Comparison of ENCODE assay signal across 8 cellular contexts in the genomic region with DNA sequence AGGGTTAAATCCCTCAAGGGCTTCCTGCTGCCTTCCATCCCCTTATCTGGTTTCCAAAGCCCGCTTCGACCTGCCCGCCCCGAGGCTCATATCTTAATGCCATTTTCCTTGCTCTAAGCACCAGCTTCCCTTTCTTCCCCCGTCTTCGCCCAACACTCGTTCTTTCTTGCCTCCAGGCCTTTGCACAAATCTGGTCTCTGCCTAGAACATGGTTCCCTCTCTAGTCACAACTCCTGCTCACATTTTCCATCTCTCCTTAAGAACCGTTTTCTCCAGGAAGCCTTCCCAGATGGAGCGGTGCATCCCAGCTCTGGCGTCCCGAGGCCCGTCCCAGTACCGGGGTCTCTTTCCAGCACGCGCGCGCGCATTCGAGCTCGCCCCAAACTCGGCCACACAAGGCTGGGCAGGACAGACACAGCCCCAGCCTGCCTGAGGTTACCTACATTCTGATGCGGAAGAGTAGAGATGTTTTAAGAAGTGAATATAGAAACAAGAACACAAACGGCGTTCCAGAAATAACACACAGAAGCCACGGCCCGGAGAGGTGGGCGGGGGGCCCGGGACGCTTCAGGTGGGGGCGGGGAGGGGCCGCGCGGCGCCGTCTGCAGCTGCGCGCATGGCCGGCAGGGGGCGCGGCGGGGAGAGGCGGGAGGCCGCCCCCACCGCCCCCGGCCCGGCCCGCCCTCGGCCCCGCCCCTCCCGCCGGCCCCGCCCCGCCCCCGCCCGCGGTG. TPM values are rescaled to one million over a fixed set of nuclear protein-coding genes. Genes with fewer than 3 reads are reported as not detected.
DNase-seq lines count a peak whose midpoint lies in the region; ATAC-seq and TF ChIP-seq lines count a peak whose summit lies in the region.

A gene with protein sequence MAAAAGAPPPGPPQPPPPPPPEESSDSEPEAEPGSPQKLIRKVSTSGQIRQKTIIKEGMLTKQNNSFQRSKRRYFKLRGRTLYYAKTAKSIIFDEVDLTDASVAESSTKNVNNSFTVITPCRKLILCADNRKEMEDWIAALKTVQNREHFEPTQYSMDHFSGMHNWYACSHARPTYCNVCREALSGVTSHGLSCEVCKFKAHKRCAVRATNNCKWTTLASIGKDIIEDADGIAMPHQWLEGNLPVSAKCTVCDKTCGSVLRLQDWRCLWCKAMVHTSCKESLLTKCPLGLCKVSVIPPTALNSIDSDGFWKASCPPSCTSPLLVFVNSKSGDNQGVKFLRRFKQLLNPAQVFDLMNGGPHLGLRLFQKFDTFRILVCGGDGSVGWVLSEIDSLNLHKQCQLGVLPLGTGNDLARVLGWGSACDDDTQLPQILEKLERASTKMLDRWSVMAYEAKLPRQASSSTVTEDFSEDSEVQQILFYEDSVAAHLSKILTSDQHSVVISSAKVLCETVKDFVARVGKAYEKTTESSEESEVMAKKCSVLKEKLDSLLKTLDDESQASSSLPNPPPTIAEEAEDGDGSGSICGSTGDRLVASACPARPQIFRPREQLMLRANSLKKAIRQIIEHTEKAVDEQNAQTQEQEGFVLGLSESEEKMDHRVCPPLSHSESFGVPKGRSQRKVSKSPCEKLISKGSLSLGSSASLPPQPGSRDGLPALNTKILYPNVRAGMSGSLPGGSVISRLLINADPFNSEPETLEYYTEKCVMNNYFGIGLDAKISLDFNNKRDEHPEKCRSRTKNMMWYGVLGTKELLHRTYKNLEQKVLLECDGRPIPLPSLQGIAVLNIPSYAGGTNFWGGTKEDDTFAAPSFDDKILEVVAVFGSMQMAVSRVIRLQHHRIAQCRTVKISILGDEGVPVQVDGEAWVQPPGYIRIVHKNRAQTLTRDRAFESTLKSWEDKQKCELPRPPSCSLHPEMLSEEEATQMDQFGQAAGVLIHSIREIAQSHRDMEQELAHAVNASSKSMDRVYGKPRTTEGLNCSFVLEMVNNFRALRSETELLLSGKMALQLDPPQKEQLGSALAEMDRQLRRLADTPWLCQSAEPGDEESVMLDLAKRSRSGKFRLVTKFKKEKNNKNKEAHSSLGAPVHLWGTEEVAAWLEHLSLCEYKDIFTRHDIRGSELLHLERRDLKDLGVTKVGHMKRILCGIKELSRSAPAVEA (plus strand): TSS at position 726 of the 731 bp plus-strand sequence. CDS start 25 bp downstream, outside the sequence.

- peaks cover 30 to 81% (median 46%) of the 10 kb centered on the region in 4 donors for H3K4me1 ChIP-seq in stomach

- intact Hi-C loops in stomach (cut with DNase I; ENCODE audit: low total_unique reads): loop anchor here (10.0 kb wide), 1 partner anchor 91 kb away; no protein-coding TSS in a partner anchor

- H3K36me3 ChIP-seq in BJ (ENCODE audit: control insufficient read depth, insufficient read depth, low read length) (no peaks in the 10 kb centered on the region), stomach (no peaks in the 10 kb centered on the region)

- WGBS in stomach, 5 donors: 2 to 8% (median 3%) methylated on average over 27 to 56 of the region's 56 CpGs

- TF ChIP-seq EP300 in stomach (IDR thresholded peaks at IDR 0.05): no peak

- DNase-seq in BJ (ENCODE audit: low read depth) (no peak), OCI-M1 (lab: John Stamatoyannopoulos, UW) (peak; percentile 73), activated T-helper 1 cell treated with Interleukin-2 at 50 U/mL for 16 hours (ENCODE audit: low read depth) (peak; percentile 71), fibroblast of mammary gland (ENCODE audit: low read depth) (peak; percentile 14), nephron progenitor cell (peak; percentile 80), stomach (peak; percentile 69)

- peak within 1 kb of the TSS; percentile 73 to 87 (median 82) for H3K27ac ChIP-seq in stomach

- peaks cover 8% of the 10 kb centered on the region for H3K9me3 Mint-ChIP-seq in nephron progenitor cell

- H3K27me3 ChIP-seq in BJ (ENCODE audit: control insufficient read depth, insufficient read depth, low read length) (peaks cover 1% of the 10 kb centered on the region; the same call in 1 of the 2 replicates), stomach (no peaks in the 10 kb centered on the region)

- CTCF ChIA-PET in BJ (lab: Yijun Ruan, JAX): interaction anchor here (0.5 to 2.1 kb wide), 12 partner anchors 9 to 563 kb away, joined by 3 to 12 read pairs (median 3); a partner anchor contains a TSS

- peaks cover 11% of the 10 kb centered on the region for H3K27me3 Mint-ChIP-seq in nephron progenitor cell (ENCODE audit: low read depth, poor library complexity)

- H3K9me3 ChIP-seq in stomach: no peaks in the 10 kb centered on the region

- peak; percentile 53 for ATAC-seq in GM19025 (IDR thresholded peaks at IDR 0.05; ENCODE audit: low read depth, unreplicated experiment)
- peak; percentile 30 for ATAC-seq in HG03378 (IDR thresholded peaks at IDR 0.05; ENCODE audit: unreplicated experiment)

- peaks cover 77% of the 10 kb centered on the region for H3K4me1 Mint-ChIP-seq in nephron progenitor cell

- TF ChIP-seq CTCF in BJ (IDR thresholded peaks at IDR 0.05; ENCODE audit: insufficient read depth, low read depth, low read length): peak; percentile 23; the same call in 1 of the 2 replicates
- TF ChIP-seq CTCF in fibroblast of mammary gland (conservative IDR thresholded peaks at IDR 0.05; ENCODE audit: control insufficient read depth, insufficient read depth, low read depth, low read length): no peak
- no peak for TF ChIP-seq CTCF in nephron progenitor cell (IDR thresholded peaks at IDR 0.05)
- peak in 4 of 7 experiments; percentile 31 to 91 (median 68) for TF ChIP-seq CTCF in stomach (IDR thresholded peaks at IDR 0.05)

- peak within 1 kb of the TSS; percentile 69 for H3K4me3 ChIP-seq in BJ (ENCODE audit: low read depth, low read length)
- peak within 1 kb of the TSS; percentile 66 for H3K4me3 ChIP-seq in fibroblast of mammary gland (ENCODE audit: control insufficient read depth, low read depth, low read length)
- H3K4me3 ChIP-seq in stomach: peak within 1 kb of the TSS; percentile 67 to 98 (median 83)

- POLR2A ChIA-PET in BJ (lab: Charles Lee): no interaction called here

- TF ChIP-seq POLR2A in stomach (IDR thresholded peaks at IDR 0.05): no peak

- peaks cover 12% of the 10 kb centered on the region for H3K36me3 Mint-ChIP-seq in nephron progenitor cell (ENCODE audit: low read depth)

- H3K4me3 Mint-ChIP-seq in nephron progenitor cell: peak within 1 kb of the TSS; percentile 87

- H3K27ac Mint-ChIP-seq in nephron progenitor cell: no peak within 1 kb of the TSS

RNA-seq across cellular contexts. Expression of the gene that starts here (rescaled TPM):
- polyA plus RNA-seq in BJ (2011; rRNA removed) (4.2 and 8.5 TPM in 2 replicates), stomach (10 to 100 TPM; 21.9 to 85.4 (median 25.2) TPM)
- 13.6 and 21.7 TPM in 2 replicates for polyA minus RNA-seq in BJ (2011; rRNA and poly(A)+ RNA removed)
- total RNA-seq in stomach: 100 to 1,000 TPM; 191 to 471 (median 216) TPM

Comparison
In these comparisons a context has a peak if more than half of its experiments do, and no peak if none do; other contexts are left out.
1. CTCF ChIP-seq: peak in BJ (single experiment) and stomach (4 of 7); none in fibroblast of mammary gland (single experiment) and nephron progenitor cell (single experiment).
2. Peak in every context shown above with its lines, with median percentiles within 50 percentile points of each other: H3K4me3 ChIP-seq.